Comparison of ENCODE assay signal across 17 cellular contexts in the genomic region with DNA sequence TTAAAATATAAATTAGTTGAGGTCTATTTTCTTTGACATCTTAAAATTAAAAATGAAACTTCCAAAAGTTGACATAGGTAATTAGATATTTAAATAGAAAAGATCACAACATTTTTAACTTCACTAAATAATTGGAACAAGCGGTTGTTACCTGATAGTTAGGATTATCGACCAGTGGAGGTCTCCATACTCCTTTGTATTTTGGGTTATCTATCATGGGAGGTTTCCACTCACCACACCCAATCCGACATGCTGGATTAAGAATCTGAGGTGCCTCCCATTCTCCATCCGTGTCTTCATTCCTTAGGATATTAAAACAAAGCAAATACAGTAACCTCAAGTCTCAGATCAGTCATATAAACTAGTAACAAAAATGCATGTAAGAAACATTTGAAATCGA. TPM values are rescaled to one million over a fixed set of nuclear protein-coding genes. Genes with fewer than 3 reads are reported as not detected.
A peak's percentile ranks its signal among the peaks of the same experiment; 100 is the strongest.
DNase-seq lines count a peak whose midpoint lies in the region; ATAC-seq, FAIRE-seq and TF ChIP-seq lines count a peak whose summit lies in the region.
"Had no signal": no experiment of that assay in that cellular context is flagged by ENCODE, and none has a peak within 500 bp of the region (broad histone marks: within the 10 kb centered on the region; RNA-seq: fewer than 3 reads in every experiment).

No MANE protein-coding gene starts in this region.

- no peak for TF ChIP-seq POLR2A in upper lobe of left lung (IDR thresholded peaks at IDR 0.05)

- TF ChIP-seq CTCF in C4-2B (conservative IDR thresholded peaks at IDR 0.05) (0 out of 2 replicates have a peak, but pooled peaks have one; percentile 9), D721Med (IDR thresholded peaks at IDR 0.05; ENCODE audit: insufficient read depth, missing control alignments) (peak; percentile 9), PC-3 (conservative IDR thresholded peaks at IDR 0.05; ENCODE audit: low read depth, low read length) (0 out of 2 replicates have a peak, but pooled peaks have one; percentile 24), epithelial cell of esophagus (IDR thresholded peaks at IDR 0.05; ENCODE audit: insufficient read depth, low read depth, low read length, missing control alignments) (no peak), upper lobe of left lung (IDR thresholded peaks at IDR 0.05) (no peak)

- TF ChIP-seq EP300 in upper lobe of left lung (IDR thresholded peaks at IDR 0.05), result no peak

- H3K27ac ChIP-seq in C4-2B (no peak overlapping the region), PC-3 (ENCODE audit: low read length) (no peak overlapping the region), upper lobe of left lung (no peak overlapping the region)
- H3K27ac ChIP-seq: KMS-11, SJCRH30 had no signal

- H3K9me3 ChIP-seq in PC-3 (ENCODE audit: low read length) (no peaks in the 10 kb centered on the region), upper lobe of left lung (no peaks in the 10 kb centered on the region)
- H3K9me3 ChIP-seq: MG63, SJCRH30 had no signal

- no peak for FAIRE-seq in D721Med (lab: Jason Lieb, UNC)

- CTCF ChIA-PET in PC-3 (lab: Charles Lee), result no interaction called here

- in situ Hi-C loops in KBM-7 (cut with MboI; ENCODE audit: low pct_unique_long_range_greater_than_20kb, low sequenced_read_pairs), result no loop called here

- DNase-seq in D721Med (ENCODE audit: insufficient read length, low spot score), result no peak
- peak; percentile 22 for DNase-seq in PC-3
- peak; percentile 2 for DNase-seq in epithelial cell of esophagus (ENCODE audit: low read depth)
- DNase-seq in KBM-7, result no peak
- DNase-seq in upper lobe of left lung, result no peak
- DNase-seq: CD4-positive, CD25-positive, alpha-beta regulatory T cell; DMS79 treated with DMSO at 0.1 percent for 48 hours; HCEC 1CT; MG63; NCI-H1105; NCI-H1694 treated with DMSO at 0.1 percent for 48 hours; NCI-H774 had no signal

- H3K4me3 ChIP-seq in PC-3 (ENCODE audit: low read length) (no peak overlapping the region), epithelial cell of esophagus (ENCODE audit: low read length) (no peak overlapping the region), upper lobe of left lung (no peak overlapping the region)
- H3K4me3 ChIP-seq: MG63, SJCRH30 had no signal

- H3K4me1 ChIP-seq in PC-3 (ENCODE audit: insufficient read depth, low read length) (no peaks in the 10 kb centered on the region), upper lobe of left lung (no peaks in the 10 kb centered on the region)
- H3K4me1 ChIP-seq: SJCRH30 had no signal

- no peaks in the 10 kb centered on the region for H3K79me2 ChIP-seq in PC-3 (ENCODE audit: low read length)

- H3K9ac ChIP-seq in PC-3 (ENCODE audit: low read length), result no peak overlapping the region
- H3K9ac ChIP-seq: KMS-11 had no signal

- 71 to 78% methylated on average over 5 of the region's 5 CpGs for WGBS in upper lobe of left lung, 2 donors

- POLR2A ChIA-PET in PC-3 (lab: Charles Lee; ENCODE audit: unreplicated experiment), result no interaction called here

- no peaks in the 10 kb centered on the region for H3F3A ChIP-seq in PC-3 (ENCODE audit: low read length, unreplicated experiment)

- intact Hi-C loops in PC-3 (cut with micrococcal nuclease), result no loop called here

- H3K27me3 ChIP-seq in PC-3 (ENCODE audit: low read length) (no peaks in the 10 kb centered on the region), upper lobe of left lung (no peaks in the 10 kb centered on the region)
- H3K27me3 ChIP-seq: MG63, SJCRH30 had no signal

- no peak overlapping the region for H3K4me2 ChIP-seq in PC-3 (ENCODE audit: low read length)
- H3K4me2 ChIP-seq: KMS-11 had no signal

- H3K36me3 ChIP-seq in PC-3 (ENCODE audit: low read depth, low read length) (no peaks in the 10 kb centered on the region), upper lobe of left lung (no peaks in the 10 kb centered on the region)
- H3K36me3 ChIP-seq: MG63, SJCRH30 had no signal

- no peak for ATAC-seq in PC-3
- ATAC-seq in HG03342 (IDR thresholded peaks at IDR 0.05; ENCODE audit: unreplicated experiment), result no peak
- ATAC-seq in HG02870 (IDR thresholded peaks at IDR 0.05; ENCODE audit: unreplicated experiment), result no peak
- ATAC-seq in upper lobe of left lung (ENCODE audit: low FRiP score in 2 of 2), result no peak

- no TSS peak for BruUV-seq in PC-3 (replicated peaks; lab: Mats Ljungman, UMichigan)

- H2AFZ ChIP-seq in PC-3 (ENCODE audit: low read length), result no peak overlapping the region

- no peaks in the 10 kb centered on the region for H4K20me1 ChIP-seq in PC-3 (ENCODE audit: low read length)

- no peaks in the 10 kb centered on the region for H3K9me2 ChIP-seq in PC-3 (replicated peaks; ENCODE audit: low read length)

RNA-seq across cellular contexts. Expression of a gene that starts 22.2 kb away (rescaled TPM):
- total RNA-seq in PC-3 (2014; rRNA removed) (22.5 and 28.2 TPM in 2 replicates), upper lobe of left lung (10 to 100 TPM in 5 of 6 donors, 1 to 10 TPM in 1; 2.8 to 55.2 (median 33.2) TPM)

RNA-seq across cellular contexts. Expression of a gene that starts 31.8 kb away (rescaled TPM):
- total RNA-seq in PC-3 (2014; rRNA removed) (7.9 and 9.6 TPM in 2 replicates), upper lobe of left lung (1 to 10 TPM in 1 of 6 donors, under 1 TPM in 3, not detected in 2; 0.20 to 2.9 (median 0.47) TPM)
- total RNA-seq: CD4-positive, CD25-positive, alpha-beta regulatory T cell had no signal

Comparison
In these comparisons a context has a peak if more than half of its experiments do, and no peak if none do; other contexts are left out.
1. CTCF ChIP-seq: peak in C4-2B (single experiment), D721Med (single experiment) and PC-3 (single experiment); none in epithelial cell of esophagus (single experiment) and upper lobe of left lung (0 of 6).
2. DNase-seq: peak in PC-3 (single experiment) and epithelial cell of esophagus (single experiment); none in D721Med (single experiment), KBM-7 (single experiment) and upper lobe of left lung (0 of 2).